Comparison of ENCODE assay signal across 21 cellular contexts in genomic region chr3:124765197-124765596, GRCh38. TPM values are rescaled to one million over a fixed set of nuclear protein-coding genes. Genes with fewer than 3 reads are reported as not detected.
DNase-seq lines count a peak whose midpoint lies in the region; ATAC-seq and TF ChIP-seq lines count a peak whose summit lies in the region.
"Had no signal": no experiment of that assay in that cellular context is flagged by ENCODE, and none has a peak within 500 bp of the region (broad histone marks: within the 10 kb centered on the region; RNA-seq: fewer than 3 reads in every experiment).

No MANE protein-coding gene starts in this region.

- no peaks in the 10 kb centered on the region for H3K9me3 Mint-ChIP-seq in neural progenitor cell
- no peaks in the 10 kb centered on the region for H3K9me3 Mint-ChIP-seq in CD4-positive, alpha-beta memory T cell
- H3K9me3 Mint-ChIP-seq: H9 had no signal

- H3K36me3 ChIP-seq in neural progenitor cell, result no peaks in the 10 kb centered on the region
- H3K36me3 ChIP-seq in CD4-positive, alpha-beta memory T cell (ENCODE audit: insufficient read depth, low read length), result no peaks in the 10 kb centered on the region

- H3K27me3 Mint-ChIP-seq in neural progenitor cell (ENCODE audit: insufficient read depth, low read depth), result peaks cover 11% of the 10 kb centered on the region
- H3K27me3 Mint-ChIP-seq in CD4-positive, alpha-beta memory T cell, result peaks cover 0 to 5% of the 10 kb centered on the region in 2 donors

- peak overlapping the region in 55 of 59 donors; percentile 4 to 90 (median 69) for H3K27ac ChIP-seq in dorsolateral prefrontal cortex
- no peak overlapping the region for H3K27ac ChIP-seq in neural progenitor cell
- peak overlapping the region; percentile 47 for H3K27ac ChIP-seq in temporal lobe (ENCODE audit: low read depth, low read length)
- H3K27ac ChIP-seq in CD4-positive, alpha-beta memory T cell (ENCODE audit: low read depth, low read length), result no peak overlapping the region
- H3K27ac ChIP-seq: GM23248, Peyer's patch had no signal

- TF ChIP-seq CTCF in dorsolateral prefrontal cortex (IDR thresholded peaks at IDR 0.05 in 54 of 56, conservative IDR thresholded peaks at IDR 0.05 in 2 of 56; ENCODE audit: low read depth in 1 of 56, partially characterized antibody in 56 of 56), result no peak
- TF ChIP-seq CTCF in neural progenitor cell (IDR thresholded peaks at IDR 0.05), result no peak

- CTCF ChIA-PET in CD4-positive, alpha-beta memory T cell (lab: Charles Lee; ENCODE audit: partially characterized antibody), result interaction anchor here (8.9 kb wide), 1 partner anchor 139 kb away, joined by 291 read pairs; no protein-coding TSS in a partner anchor

- no peak overlapping the region for H3K9ac ChIP-seq in neural progenitor cell
- H3K9ac ChIP-seq: GM23248 had no signal

- no peaks in the 10 kb centered on the region for H3K9me3 ChIP-seq in neural progenitor cell (ENCODE audit: low read depth)
- no peaks in the 10 kb centered on the region for H3K9me3 ChIP-seq in CD4-positive, alpha-beta memory T cell (ENCODE audit: control insufficient read depth in 1 of 2, low read length in 2 of 2)
- H3K9me3 ChIP-seq: Peyer's patch, SJCRH30 had no signal

- H3K4me3 ChIP-seq in dorsolateral prefrontal cortex (no peak overlapping the region), neural progenitor cell (no peak overlapping the region)
- H3K4me3 ChIP-seq in CD4-positive, alpha-beta memory T cell (ENCODE audit: low read length in 2 of 2), result no peak overlapping the region
- H3K4me3 ChIP-seq: GM23248, Peyer's patch, SJCRH30 had no signal

- intact Hi-C loops in dorsolateral prefrontal cortex (cut with DNase I), result loop anchor here in 1 of 2 donors (10.0 kb wide), 1 partner anchor 220 kb away; no protein-coding TSS in a partner anchor
- intact Hi-C loops in CD4-positive, alpha-beta memory T cell (cut with micrococcal nuclease), result loop anchor here (10.0 kb wide), 1 partner anchor 380 kb away; no protein-coding TSS in a partner anchor

- peaks cover 14% of the 10 kb centered on the region for H3F3A ChIP-seq in neural progenitor cell (ENCODE audit: low read depth)

- H3K4me3 Mint-ChIP-seq in neural progenitor cell, result no peak overlapping the region
- no peak overlapping the region for H3K4me3 Mint-ChIP-seq in CD4-positive, alpha-beta memory T cell
- H3K4me3 Mint-ChIP-seq: H9 had no signal

- H3K36me3 Mint-ChIP-seq in neural progenitor cell, result peaks cover 8% of the 10 kb centered on the region
- H3K36me3 Mint-ChIP-seq in CD4-positive, alpha-beta memory T cell, result no peaks in the 10 kb centered on the region

- DNase-seq in SW480 (ENCODE audit: low spot score) (peak; percentile 25), dorsolateral prefrontal cortex (peak in 1 of 10 donors; percentile 7), neural progenitor cell (ENCODE audit: low spot score) (no peak), left lobe of liver (ENCODE audit: low spot score) (no peak), NCI-H2227 treated with DMSO at 0.1 percent for 48 hours (lab: John Stamatoyannopoulos, UW) (no peak), islet precursor cell (no peak)
- DNase-seq in CD4-positive, alpha-beta memory T cell, result no peak
- DNase-seq: DMS53, GDM1, GM23248, H9, IMR-90, MV-4-11, NCI-H1105 treated with DMSO at 0.1 percent for 48 hours, NCI-H2029 treated with DMSO at 0.1 percent for 48 hours, NCI-H2171, NCI-H524 treated with DMSO at 0.1 percent for 48 hours, NCI-H82, Peyer's patch had no signal

- H4K20me1 ChIP-seq in neural progenitor cell (ENCODE audit: low read depth), result no peaks in the 10 kb centered on the region

- H3K79me2 ChIP-seq in neural progenitor cell (ENCODE audit: low read depth), result no peaks in the 10 kb centered on the region

- H3K27ac Mint-ChIP-seq in neural progenitor cell, result peak overlapping the region; percentile 38
- peak overlapping the region in 1 of 7 donors; percentile 55 for H3K27ac Mint-ChIP-seq in CD4-positive, alpha-beta memory T cell

- no peak overlapping the region for H2AFZ ChIP-seq in neural progenitor cell (replicated peaks)
- H2AFZ ChIP-seq: GM23248 had no signal

- H3K4me1 ChIP-seq in neural progenitor cell, result peaks cover 2% of the 10 kb centered on the region
- peaks cover 5% of the 10 kb centered on the region for H3K4me1 ChIP-seq in CD4-positive, alpha-beta memory T cell (ENCODE audit: insufficient read depth, low read length)
- H3K4me1 ChIP-seq: Peyer's patch had no signal

- H3K4me2 ChIP-seq in neural progenitor cell, result no peak overlapping the region

- POLR2A ChIA-PET in CD4-positive, alpha-beta memory T cell (lab: Charles Lee; ENCODE audit: partially characterized antibody), result interaction anchor here (0.6 kb wide), 1 partner anchor 39 kb away, joined by 4 read pairs; no protein-coding TSS in a partner anchor

- no peak for ATAC-seq in left lobe of liver

- H3K4me1 Mint-ChIP-seq in neural progenitor cell, result peaks cover 20% of the 10 kb centered on the region
- H3K4me1 Mint-ChIP-seq in CD4-positive, alpha-beta memory T cell, result peaks cover 3 to 9% (median 4%) of the 10 kb centered on the region in 4 donors

- H3K27me3 ChIP-seq in dorsolateral prefrontal cortex, result no peaks in the 10 kb centered on the region
- no peaks in the 10 kb centered on the region for H3K27me3 ChIP-seq in neural progenitor cell
- H3K27me3 ChIP-seq in CD4-positive, alpha-beta memory T cell (ENCODE audit: insufficient read depth, low read length), result no peaks in the 10 kb centered on the region
- H3K27me3 ChIP-seq: Peyer's patch, SJCRH30 had no signal

RNA-seq across cellular contexts. Expression of gene UMPS, which starts 34.9 kb away (rescaled TPM):
- total RNA-seq in dorsolateral prefrontal cortex, result 10 to 100 TPM; 14.1 to 35.7 (median 21.3) TPM
- 42.2 and 47.6 TPM in 2 replicates for total RNA-seq in neural progenitor cell (ENCODE audit: low replicate concordance)
- 28.3 TPM for total RNA-seq in temporal lobe
- 20.8 TPM for total RNA-seq in left lobe of liver
- 10 to 100 TPM; 25.5 to 31.5 TPM for total RNA-seq in CD4-positive, alpha-beta memory T cell
- 10 to 100 TPM; 18.4 to 33.2 TPM for polyA plus RNA-seq in CD4-positive, alpha-beta memory T cell

Comparison
In these comparisons a context has a peak if more than half of its experiments do, and no peak if none do; other contexts are left out.
1. H3K27ac ChIP-seq: peak in dorsolateral prefrontal cortex (55 of 59) and temporal lobe (single experiment); none in neural progenitor cell (single experiment) and CD4-positive, alpha-beta memory T cell (single experiment).